Comparison of ENCODE assay signal across 9 cellular contexts in genomic region chr1:92291372-92291999, GRCh38. TPM values are rescaled to one million over a fixed set of nuclear protein-coding genes. Genes with fewer than 3 reads are reported as not detected.
DNase-seq lines count a peak whose midpoint lies in the region; ATAC-seq and TF ChIP-seq lines count a peak whose summit lies in the region.
"Had no signal": no experiment of that assay in that cellular context is flagged by ENCODE, and none has a peak within 500 bp of the region (broad histone marks: within the 10 kb centered on the region; RNA-seq: fewer than 3 reads in every experiment).

No MANE protein-coding gene starts in this region.

- H3K9ac ChIP-seq in mammary epithelial cell (ENCODE audit: insufficient read depth, low read length): no peak overlapping the region
- H3K9ac ChIP-seq in liver (ENCODE audit: low read depth in 1 of 2, low read length in 2 of 2): no peak overlapping the region

- H3K9me3 Mint-ChIP-seq in CD4-positive, alpha-beta memory T cell: no peaks in the 10 kb centered on the region
- H3K9me3 Mint-ChIP-seq: immature natural killer cell had no signal

- intact Hi-C loops in CD4-positive, alpha-beta memory T cell (cut with micrococcal nuclease): loop anchor here (1.0 to 2.0 kb wide), 2 partner anchors 294 to 1009 kb away; no protein-coding TSS in a partner anchor
- intact Hi-C loops in mammary epithelial cell (cut with micrococcal nuclease): loop anchor here (1.0 to 5.0 kb wide), 3 partner anchors 209 to 359 kb away; partner anchors contain the start of gene BTBD8

- no peaks in the 10 kb centered on the region for H4K20me1 ChIP-seq in mammary epithelial cell (ENCODE audit: insufficient read depth, low read length)

- no peaks in the 10 kb centered on the region for H3K27me3 Mint-ChIP-seq in CD4-positive, alpha-beta memory T cell

- H3K4me1 Mint-ChIP-seq in CD4-positive, alpha-beta memory T cell: peaks cover 12 to 21% (median 13%) of the 10 kb centered on the region in 4 donors

- in situ Hi-C loops in mammary epithelial cell (cut with MboI; ENCODE audit: low sequenced_read_pairs in 2 of 2): loop anchor here (10.0 to 25.0 kb wide), 4 partner anchors 287 to 779 kb away; partner anchors contain the start of gene CDC7 (in 1 of the 2)

- H2AFZ ChIP-seq in mammary epithelial cell (ENCODE audit: low read depth, low read length): no peak overlapping the region

- POLR2A ChIA-PET in CD4-positive, alpha-beta memory T cell (lab: Charles Lee; ENCODE audit: partially characterized antibody): interaction anchor here (1.1 kb wide), 1 partner anchor 9 kb away, joined by 4 read pairs; no protein-coding TSS in a partner anchor

- no peaks in the 10 kb centered on the region for H3K27me3 ChIP-seq in CD4-positive, alpha-beta memory T cell (ENCODE audit: insufficient read depth, low read length)
- H3K27me3 ChIP-seq in mammary epithelial cell (ENCODE audit: insufficient read depth, low read length) (no peaks in the 10 kb centered on the region), liver (ENCODE audit: control insufficient read depth in 4 of 4, insufficient read depth in 4 of 4, low read length in 3 of 4) (no peaks in the 10 kb centered on the region)

- peak overlapping the region in 1 of 7 donors; percentile 50 for H3K27ac Mint-ChIP-seq in CD4-positive, alpha-beta memory T cell
- H3K27ac Mint-ChIP-seq: immature natural killer cell had no signal

- H3K27ac ChIP-seq in CD4-positive, alpha-beta memory T cell (ENCODE audit: low read depth, low read length): no peak overlapping the region
- H3K27ac ChIP-seq in mammary epithelial cell (ENCODE audit: insufficient read depth, low read depth, low read length) (no peak overlapping the region), liver (ENCODE audit: low read depth in 1 of 2, low read length in 2 of 2) (no peak overlapping the region)

- BruUV-seq in mammary epithelial cell (replicated peaks; lab: Mats Ljungman, UMichigan): no TSS peak

- TF ChIP-seq CTCF in mammary epithelial cell (conservative IDR thresholded peaks at IDR 0.05 in 1 of 2, IDR thresholded peaks at IDR 0.05 in 1 of 2; ENCODE audit: extremely low read depth in 1 of 2, insufficient read depth in 1 of 2, low read depth in 1 of 2, low read length in 2 of 2) (peak; percentile 75 to 83), liver (IDR thresholded peaks at IDR 0.05; ENCODE audit: low read depth, low read length, missing input control) (peak; percentile 45)

- H3K9me3 ChIP-seq in CD4-positive, alpha-beta memory T cell (ENCODE audit: control insufficient read depth in 1 of 2, low read length in 2 of 2): no peaks in the 10 kb centered on the region
- H3K9me3 ChIP-seq in mammary epithelial cell (replicated peaks; ENCODE audit: insufficient read depth, low read length) (no peaks in the 10 kb centered on the region), liver (ENCODE audit: control insufficient read depth in 4 of 4, low read length in 3 of 4) (no peaks in the 10 kb centered on the region)

- H3K4me1 ChIP-seq in CD4-positive, alpha-beta memory T cell (ENCODE audit: insufficient read depth, low read length): peaks cover 5% of the 10 kb centered on the region
- H3K4me1 ChIP-seq in mammary epithelial cell (ENCODE audit: insufficient read depth, low read length) (no peaks in the 10 kb centered on the region), liver (ENCODE audit: control insufficient read depth in 4 of 4, insufficient read depth in 4 of 4, low read length in 3 of 4) (no peaks in the 10 kb centered on the region)

- dilution Hi-C loops in mammary epithelial cell (cut with HindIII; ENCODE audit: low sequenced_read_pairs): no loop called here

- H3K79me2 ChIP-seq in mammary epithelial cell (ENCODE audit: insufficient read depth, low read length): no peaks in the 10 kb centered on the region

- peak in 4 of 5 donors; percentile 13 to 32 (median 19) for DNase-seq in CD4-positive, alpha-beta memory T cell
- DNase-seq in HCEC 1CT (peak; percentile 62), NCI-H526 treated with DMSO at 0.1 percent for 48 hours (lab: John Stamatoyannopoulos, UW) (peak; percentile 59), mammary epithelial cell (peak; percentile 49), NCI-H774 (lab: John Stamatoyannopoulos, UW) (no peak)

- H3K4me3 ChIP-seq in CD4-positive, alpha-beta memory T cell (ENCODE audit: low read length in 2 of 2): no peak overlapping the region
- H3K4me3 ChIP-seq in mammary epithelial cell (replicated peaks in 1 of 3; ENCODE audit: insufficient read depth in 1 of 3, low read depth in 2 of 3, low read length in 3 of 3) (no peak overlapping the region), liver (ENCODE audit: low read depth in 1 of 3, low read length in 3 of 3) (no peak overlapping the region)

- CTCF ChIA-PET in CD4-positive, alpha-beta memory T cell (lab: Charles Lee; ENCODE audit: partially characterized antibody): interaction anchor here (0.5 to 4.8 kb wide), 17 partner anchors 9 to 1125 kb away, joined by 3 to 57 read pairs (median 3); no protein-coding TSS in a partner anchor
- CTCF ChIA-PET in mammary epithelial cell (lab: Charles Lee; ENCODE audit: low non-redundant PET): interaction anchor here (0.6 to 1.2 kb wide), 4 partner anchors 281 to 1333 kb away, joined by 3 to 6 read pairs (median 4); no protein-coding TSS in a partner anchor

- ATAC-seq in GM21576 (IDR thresholded peaks at IDR 0.05; ENCODE audit: unreplicated experiment) (no peak), GM18870 (IDR thresholded peaks at IDR 0.05; ENCODE audit: unreplicated experiment) (no peak)

- 3% methylated on average over 3 of the region's 3 CpGs for WGBS in mammary epithelial cell (ENCODE audit: low coverage, missing lambda C conversion rate)
- WGBS in liver: 35% methylated on average over 3 of the region's 3 CpGs

- TF ChIP-seq RAD21 in liver (IDR thresholded peaks at IDR 0.05): peak; percentile 74 to 81

- no peak overlapping the region for H3K4me3 Mint-ChIP-seq in CD4-positive, alpha-beta memory T cell
- H3K4me3 Mint-ChIP-seq: immature natural killer cell had no signal

- H3K36me3 Mint-ChIP-seq in CD4-positive, alpha-beta memory T cell: peaks cover 45 to 50% of the 10 kb centered on the region in 2 donors

- H3K4me2 ChIP-seq in mammary epithelial cell (ENCODE audit: insufficient read depth, low read depth, low read length): no peak overlapping the region

- H3K36me3 ChIP-seq in CD4-positive, alpha-beta memory T cell (ENCODE audit: insufficient read depth, low read length): peaks cover 9% of the 10 kb centered on the region
- H3K36me3 ChIP-seq in mammary epithelial cell (ENCODE audit: insufficient read depth, low read length) (peaks cover 16% of the 10 kb centered on the region), liver (ENCODE audit: control insufficient read depth in 4 of 4, insufficient read depth in 3 of 4, low read depth in 1 of 4, low read length in 3 of 4) (peaks cover 0 to 2% (median 0%) of the 10 kb centered on the region in 4 donors)

TF ChIP-seq in liver, 16 proteins besides CTCF, POLR2A, EP300 and RAD21 (continues in another document):
- TF ChIP-seq ZBTB33 (IDR thresholded peaks at IDR 0.05): no peak
- no peak for TF ChIP-seq FOXA1 (IDR thresholded peaks at IDR 0.05)
- TF ChIP-seq TAF1 (conservative IDR thresholded peaks at IDR 0.05): no peak
- no peak for TF ChIP-seq GABPA (IDR thresholded peaks at IDR 0.05 in 1 of 2, conservative IDR thresholded peaks at IDR 0.05 in 1 of 2)
- TF ChIP-seq FOXA2 (IDR thresholded peaks at IDR 0.05): no peak
- TF ChIP-seq EGR1 (IDR thresholded peaks at IDR 0.05; ENCODE audit: low read depth in 2 of 2): no peak
- TF ChIP-seq YY1 (IDR thresholded peaks at IDR 0.05): no peak
- no peak for TF ChIP-seq ATF3 (IDR thresholded peaks at IDR 0.05)
- TF ChIP-seq HNF4A (conservative IDR thresholded peaks at IDR 0.05): no peak
- no peak for TF ChIP-seq HNF4G (IDR thresholded peaks at IDR 0.05)
- no peak for TF ChIP-seq NR2F2 (IDR thresholded peaks at IDR 0.05)
- no peak for TF ChIP-seq SP1 (IDR thresholded peaks at IDR 0.05)

RNA-seq across cellular contexts. Expression of gene GLMN, which starts 7.3 kb away (rescaled TPM):
- 10 to 100 TPM; 13.9 to 14.7 TPM for total RNA-seq in CD4-positive, alpha-beta memory T cell
- polyA plus RNA-seq in CD4-positive, alpha-beta memory T cell: 10 to 100 TPM; 12.5 to 13.4 TPM
- 10 to 100 TPM in 1 of 2 donors, 1 to 10 TPM in 1; 9.3 to 11.9 TPM for total RNA-seq in mammary epithelial cell
- polyA plus RNA-seq in mammary epithelial cell: 4.2 TPM
- 0.62 TPM for polyA minus RNA-seq in mammary epithelial cell
- 1 to 10 TPM; 3.2 to 3.3 TPM for total RNA-seq in liver
- polyA plus RNA-seq in liver: 1 to 10 TPM; 1.1 to 3.7 TPM

RNA-seq across cellular contexts. Expression of gene RPAP2, which starts 7.4 kb away (rescaled TPM):
- 10 to 100 TPM; 39.0 to 44.0 TPM for total RNA-seq in CD4-positive, alpha-beta memory T cell
- polyA plus RNA-seq in CD4-positive, alpha-beta memory T cell: 10 to 100 TPM; 16.1 to 24.4 TPM
- 10 to 100 TPM; 10.7 to 30.2 TPM for total RNA-seq in mammary epithelial cell
- 9.1 TPM for polyA plus RNA-seq in mammary epithelial cell
- 4.3 TPM for polyA minus RNA-seq in mammary epithelial cell
- total RNA-seq in liver: 1 to 10 TPM; 2.7 to 4.9 TPM
- polyA plus RNA-seq in liver: 1 to 10 TPM; 4.0 to 8.6 TPM
